In the genomic region with DNA sequence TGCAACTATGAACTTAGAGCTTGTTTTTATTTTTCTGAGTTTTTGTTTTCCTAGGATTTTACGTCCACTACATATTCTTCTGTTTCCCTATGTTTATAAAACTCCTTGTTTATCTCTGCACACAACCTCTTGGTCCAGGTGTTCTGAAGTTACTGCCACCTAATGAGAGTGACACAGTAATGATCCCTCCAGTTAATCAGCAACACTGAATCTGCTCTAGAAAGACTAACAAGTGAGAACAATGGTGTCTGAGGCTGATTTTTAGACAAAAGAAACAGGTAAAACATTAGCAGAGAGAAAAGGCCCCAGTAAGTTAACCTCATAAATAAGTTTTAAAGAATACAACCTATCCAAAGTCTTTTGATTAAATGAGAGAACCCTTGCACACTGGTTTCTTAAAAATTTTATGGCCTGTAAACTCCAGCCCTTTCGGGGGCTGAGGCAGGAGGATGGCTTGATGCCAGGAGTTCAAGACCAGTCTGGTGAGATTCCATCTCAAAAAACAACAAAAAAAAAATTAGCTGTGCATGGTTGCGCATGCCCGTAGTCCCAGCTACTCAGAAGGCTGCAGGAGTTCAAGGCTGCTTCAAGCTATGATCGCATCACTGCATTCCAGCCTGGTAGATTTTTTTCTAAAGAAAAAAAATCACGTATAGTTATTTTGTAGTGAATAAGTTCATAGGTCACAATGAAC, we compare ENCODE assay signal across 18 cellular contexts.
DNase-seq lines count a peak whose midpoint lies in the region; ATAC-seq, FAIRE-seq and TF ChIP-seq lines count a peak whose summit lies in the region.
"Had no signal": no experiment of that assay in that cellular context is flagged by ENCODE, and none has a peak within 500 bp of the region (broad histone marks: within the 10 kb centered on the region; RNA-seq: fewer than 3 reads in every experiment).

No MANE protein-coding gene starts in this region.

- H2BK5ac ChIP-seq in trophoblast cell (ENCODE audit: low read depth, low read length, poor library complexity) = no peak overlapping the region

- no peak overlapping the region for H3K4me3 ChIP-seq in trophoblast cell (ENCODE audit: low read depth, low read length)
- no peak overlapping the region for H3K4me3 ChIP-seq in aorta (ENCODE audit: low read length in 2 of 2)
- H3K4me3 ChIP-seq: transverse colon had no signal

- no CpG with 5 or more reads among the region's 6 CpGs for WGBS in trophoblast cell (ENCODE audit: extremely low coverage, insufficient coverage, insufficient read length)
- 51 to 52% methylated on average over 6 of the region's 6 CpGs for WGBS in aorta, 2 donors

- H3K27me3 Mint-ChIP-seq in natural killer cell (ENCODE audit: low read depth in 2 of 2) = no peaks in the 10 kb centered on the region

- H3K18ac ChIP-seq in trophoblast cell (ENCODE audit: low read length) = no peak overlapping the region

- no peaks in the 10 kb centered on the region for H3K79me2 ChIP-seq in trophoblast cell (ENCODE audit: control insufficient read depth, insufficient read depth, low read length, poor library complexity)

- H3K27ac ChIP-seq in trophoblast cell (ENCODE audit: low read depth, low read length) (no peak overlapping the region), aorta (ENCODE audit: low read depth in 1 of 2, low read length in 2 of 2) (no peak overlapping the region)
- H3K27ac ChIP-seq: transverse colon, WERI-Rb-1 had no signal

- H3K27me3 ChIP-seq in trophoblast cell (ENCODE audit: insufficient read depth, low read length) (no peaks in the 10 kb centered on the region), aorta (ENCODE audit: control insufficient read depth in 1 of 2, insufficient read depth in 2 of 2, low read length in 1 of 2) (no peaks in the 10 kb centered on the region)
- H3K27me3 ChIP-seq: transverse colon had no signal

- H3K4me1 ChIP-seq in trophoblast cell (ENCODE audit: control insufficient read depth in 1 of 2, insufficient read depth in 2 of 2, low read length in 2 of 2) (peaks cover 0 to 2% of the 10 kb centered on the region in 2 experiments), aorta (ENCODE audit: control insufficient read depth in 1 of 2, insufficient read depth in 2 of 2, low read length in 2 of 2) (no peaks in the 10 kb centered on the region)

- no peak overlapping the region for H2BK12ac ChIP-seq in trophoblast cell (ENCODE audit: low read length)

- H3K4me3 Mint-ChIP-seq in natural killer cell = no peak overlapping the region
- H3K4me3 Mint-ChIP-seq: nephron progenitor cell had no signal

- H3K4ac ChIP-seq in trophoblast cell (ENCODE audit: low read depth, low read length) = no peak overlapping the region

- no peak overlapping the region for H3K14ac ChIP-seq in trophoblast cell (ENCODE audit: low read length)

- DNase-seq in EH (ENCODE audit: low read depth) (peak; percentile 35), NCI-H748 (lab: John Stamatoyannopoulos, UW; ENCODE audit: unreplicated experiment) (peak; percentile 65), iris pigment epithelial cell (ENCODE audit: low read depth) (peak; percentile 36), trophoblast cell (peak; percentile 67 to 82), urothelium cell line (ENCODE audit: low spot score) (no peak), NCI-H1930 (lab: John Stamatoyannopoulos, UW) (no peak), natural killer cell (no peak), aorta (no peak)
- DNase-seq: activated CD8-positive, alpha-beta memory T cell treated with anti-CD3 and anti-CD28 coated beads for 24 hours; head of caudate nucleus; MM.1S; NCI-H446; nephron progenitor cell; right cardiac atrium; stimulated activated CD4-positive, alpha-beta T cell treated with anti-CD3 and anti-CD28 coated beads, Interleukin-4, amount 100 ng/mL, for 1 hour; transverse colon; WERI-Rb-1 had no signal

- no peak for FAIRE-seq in urothelium cell line (lab: Jason Lieb, UNC)

- H3K79me1 ChIP-seq in trophoblast cell (ENCODE audit: low read length) = no peaks in the 10 kb centered on the region

- H3K9ac ChIP-seq in trophoblast cell (ENCODE audit: low read length) = no peak overlapping the region

- H2BK120ac ChIP-seq in trophoblast cell (ENCODE audit: insufficient read depth, low read length, poor library complexity) = no peak overlapping the region

- no peak for ATAC-seq in natural killer cell
- ATAC-seq in aorta (ENCODE audit: low FRiP score) = no peak
- ATAC-seq: left lobe of liver, right cardiac atrium had no signal

- H4K12ac ChIP-seq in trophoblast cell (ENCODE audit: low read depth, low read length) = no peak overlapping the region

- no peak overlapping the region for H2AK5ac ChIP-seq in trophoblast cell (ENCODE audit: low read length)

- H3K36me3 Mint-ChIP-seq in natural killer cell = no peaks in the 10 kb centered on the region

- H4K8ac ChIP-seq in trophoblast cell (ENCODE audit: low read depth, low read length) = no peak overlapping the region

- no peak overlapping the region for H3K23ac ChIP-seq in trophoblast cell (ENCODE audit: low read length)

- no peak overlapping the region for H4K91ac ChIP-seq in trophoblast cell (ENCODE audit: low read depth, low read length)

- H2AFZ ChIP-seq in trophoblast cell (ENCODE audit: insufficient read depth, low read length, poor library complexity) = no peak overlapping the region

- no peak overlapping the region for H3K27ac Mint-ChIP-seq in natural killer cell
- H3K27ac Mint-ChIP-seq: nephron progenitor cell had no signal

- peaks cover 13 to 28% of the 10 kb centered on the region in 2 donors for H3K9me3 Mint-ChIP-seq in natural killer cell
- H3K9me3 Mint-ChIP-seq: nephron progenitor cell had no signal

- no peaks in the 10 kb centered on the region for H3K4me1 Mint-ChIP-seq in natural killer cell

- H3K4me2 ChIP-seq in trophoblast cell (ENCODE audit: low read length) = no peak overlapping the region

- no peaks in the 10 kb centered on the region for H3K9me3 ChIP-seq in trophoblast cell (ENCODE audit: insufficient read depth, low read depth, low read length)
- no peaks in the 10 kb centered on the region for H3K9me3 ChIP-seq in aorta (ENCODE audit: control insufficient read depth, low read length)
- H3K9me3 ChIP-seq: transverse colon had no signal

- intact Hi-C loops in natural killer cell (cut with micrococcal nuclease) = no loop called here
- intact Hi-C loops in aorta (cut with DNase I) = no loop called here

- TF ChIP-seq CTCF in natural killer cell (IDR thresholded peaks at IDR 0.05) = no peak

- H3K36me3 ChIP-seq in trophoblast cell (ENCODE audit: control insufficient read depth in 1 of 2, insufficient read depth in 2 of 2, low read length in 2 of 2) = no peaks in the 10 kb centered on the region
- no peaks in the 10 kb centered on the region for H3K36me3 ChIP-seq in aorta (ENCODE audit: control insufficient read depth in 1 of 2, insufficient read depth in 2 of 2, low read length in 1 of 2)
- H3K36me3 ChIP-seq: transverse colon, WERI-Rb-1 had no signal

Comparison
In these comparisons a context has a peak if more than half of its experiments do, and no peak if none do; other contexts are left out.
1. DNase-seq: peak in EH (single experiment), NCI-H748 (single experiment), iris pigment epithelial cell (single experiment) and trophoblast cell (2 of 2); none in urothelium cell line (single experiment), NCI-H1930 (0 of 2), natural killer cell (single experiment) and aorta (0 of 2).